17 cellular contexts compared by ENCODE assay signal in the genomic region with DNA sequence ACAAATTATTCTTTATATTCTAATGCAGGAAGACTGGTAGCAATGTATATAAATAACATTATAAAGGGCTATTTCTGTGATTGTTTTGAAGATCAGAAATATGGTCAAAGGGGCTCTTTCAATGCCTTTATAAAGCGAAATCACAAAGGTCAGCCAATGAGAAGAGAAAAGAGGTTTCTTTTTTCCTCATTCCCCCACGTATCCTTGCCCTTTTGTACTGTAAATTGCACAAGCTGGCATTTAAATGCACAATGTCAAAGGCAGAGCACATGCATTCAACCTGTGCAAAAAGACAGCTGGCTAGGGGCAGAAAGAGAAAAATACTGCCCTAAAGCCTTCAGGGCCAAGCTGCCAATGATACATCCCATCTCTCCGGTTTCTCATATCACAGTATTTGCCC.
DNase-seq lines count a peak whose midpoint lies in the region; ATAC-seq and TF ChIP-seq lines count a peak whose summit lies in the region.
"Had no signal": no experiment of that assay in that cellular context is flagged by ENCODE, and none has a peak within 500 bp of the region (broad histone marks: within the 10 kb centered on the region; RNA-seq: fewer than 3 reads in every experiment).

No MANE protein-coding gene starts in this region.

- no peak for ATAC-seq in GM19397 (IDR thresholded peaks at IDR 0.05; ENCODE audit: unreplicated experiment)
- ATAC-seq: PC-3 had no signal

- H3K27ac ChIP-seq in BLaER1 treated with 17β-estradiol and CSF1 and Interleukin-3, amounts not matched to agents 10 nM and 100 nM: no peak overlapping the region
- H3K27ac ChIP-seq in parathyroid adenoma (peak overlapping the region; percentile 59), brain microvascular endothelial cell (no peak overlapping the region)
- H3K27ac ChIP-seq: KMS-11, SJCRH30 had no signal

- H3K4me2 ChIP-seq in BLaER1 treated with 17β-estradiol and CSF1 and Interleukin-3, amounts not matched to agents 10 nM and 100 nM: peak overlapping the region in 6 of 11 experiments; percentile 3 to 44 (median 20); a peak in 4 of 22 replicates
- H3K4me2 ChIP-seq in parathyroid adenoma (ENCODE audit: low read length): no peak overlapping the region
- H3K4me2 ChIP-seq: KMS-11 had no signal

- no peaks in the 10 kb centered on the region for H3K27me3 ChIP-seq in BLaER1 treated with 17β-estradiol and CSF1 and Interleukin-3, amounts not matched to agents 10 nM and 100 nM
- H3K27me3 ChIP-seq in parathyroid adenoma (ENCODE audit: control insufficient read depth, insufficient read depth, low read length) (no peaks in the 10 kb centered on the region), brain microvascular endothelial cell (replicated peaks) (no peaks in the 10 kb centered on the region)
- H3K27me3 ChIP-seq: SJCRH30 had no signal

- peaks cover 0 to 12% (median 5%) of the 10 kb centered on the region in 10 experiments; a peak in 8 of 20 replicates for H3K4me1 ChIP-seq in BLaER1 treated with 17β-estradiol and CSF1 and Interleukin-3, amounts not matched to agents 10 nM and 100 nM
- peaks cover 10% of the 10 kb centered on the region for H3K4me1 ChIP-seq in parathyroid adenoma
- H3K4me1 ChIP-seq: SJCRH30 had no signal

- H2AFZ ChIP-seq in parathyroid adenoma: peak overlapping the region; percentile 76

- H3K79me2 ChIP-seq in parathyroid adenoma: no peaks in the 10 kb centered on the region

- no peaks in the 10 kb centered on the region for H3K9me3 Mint-ChIP-seq in glutamatergic neuron (ENCODE audit: unreplicated experiment)
- H3K9me3 Mint-ChIP-seq: CD14-positive monocyte, HFFc6 had no signal

- peaks cover 10% of the 10 kb centered on the region for H3K4me1 Mint-ChIP-seq in glutamatergic neuron (ENCODE audit: low read depth, unreplicated experiment)
- H3K4me1 Mint-ChIP-seq: CD14-positive monocyte had no signal

- TF ChIP-seq CTCF in glutamatergic neuron (IDR thresholded peaks at IDR 0.05; ENCODE audit: partially characterized antibody, unreplicated experiment): no peak
- no peak for TF ChIP-seq CTCF in parathyroid adenoma (IDR thresholded peaks at IDR 0.05)
- TF ChIP-seq CTCF in brain microvascular endothelial cell (IDR thresholded peaks at IDR 0.05; ENCODE audit: low read depth, low read length, missing control alignments): no peak

- no peak overlapping the region for H3K9ac ChIP-seq in BLaER1 treated with 17β-estradiol and CSF1 and Interleukin-3, amounts not matched to agents 10 nM and 100 nM
- no peak overlapping the region for H3K9ac ChIP-seq in parathyroid adenoma
- H3K9ac ChIP-seq: KMS-11 had no signal

- no peaks in the 10 kb centered on the region for H3K9me3 ChIP-seq in BLaER1 treated with 17β-estradiol and CSF1 and Interleukin-3, amounts not matched to agents 10 nM and 100 nM (replicated peaks in 1 of 11)
- no peaks in the 10 kb centered on the region for H3K9me3 ChIP-seq in parathyroid adenoma (ENCODE audit: control insufficient read depth, low read length)
- H3K9me3 ChIP-seq: SJCRH30 had no signal

- H3K36me3 Mint-ChIP-seq in glutamatergic neuron (ENCODE audit: unreplicated experiment): no peaks in the 10 kb centered on the region
- H3K36me3 Mint-ChIP-seq: CD14-positive monocyte had no signal

- no peak overlapping the region for H3K4me3 Mint-ChIP-seq in glutamatergic neuron (ENCODE audit: unreplicated experiment)
- H3K4me3 Mint-ChIP-seq: CD14-positive monocyte, HFFc6 had no signal

- H4K20me1 ChIP-seq in BLaER1 treated with 17β-estradiol and CSF1 and Interleukin-3, amounts not matched to agents 10 nM and 100 nM: no peaks in the 10 kb centered on the region

- DNase-seq in NCI-H1694 (lab: John Stamatoyannopoulos, UW) (peak; percentile 52), glutamatergic neuron (no peak), brain microvascular endothelial cell (no peak)
- DNase-seq in activated CD4-positive, alpha-beta T cell treated with anti-CD3 and anti-CD28 coated beads for 1 hour: no peak
- DNase-seq: ACHN, HFFc6, NCI-H1436, NCI-H2081 treated with DMSO at 0.1 percent for 48 hours, NCI-H510A treated with DMSO at 0.1 percent for 48 hours, NCI-H82, PC-3 had no signal

- peaks cover 2% of the 10 kb centered on the region for H3K27me3 Mint-ChIP-seq in glutamatergic neuron (ENCODE audit: unreplicated experiment)

- peak overlapping the region; percentile 23 for H3K27ac Mint-ChIP-seq in glutamatergic neuron (ENCODE audit: unreplicated experiment)
- H3K27ac Mint-ChIP-seq: HFFc6 had no signal

- no peaks in the 10 kb centered on the region for H3K36me3 ChIP-seq in BLaER1 treated with 17β-estradiol and CSF1 and Interleukin-3, amounts not matched to agents 10 nM and 100 nM
- no peaks in the 10 kb centered on the region for H3K36me3 ChIP-seq in parathyroid adenoma (ENCODE audit: control insufficient read depth, insufficient read depth, low read length)
- no peaks in the 10 kb centered on the region for H3K36me3 ChIP-seq in brain microvascular endothelial cell (replicated peaks)
- H3K36me3 ChIP-seq: SJCRH30 had no signal

- in situ Hi-C loops in brain microvascular endothelial cell (cut with HindIII; ENCODE audit: low pct_ligation_motif_present, low sequenced_read_pairs): no loop called here

- no peak overlapping the region for H3K4me3 ChIP-seq in BLaER1 treated with 17β-estradiol and CSF1 and Interleukin-3, amounts not matched to agents 10 nM and 100 nM
- H3K4me3 ChIP-seq in parathyroid adenoma (ENCODE audit: low read depth, low read length) (no peak overlapping the region), brain microvascular endothelial cell (ENCODE audit: low read depth, low read length) (no peak overlapping the region)
- H3K4me3 ChIP-seq: SJCRH30 had no signal
